Comparison of ENCODE assay signal across 1 cellular context in genomic region chr3:194274424-194275085, GRCh38.
TF ChIP-seq lines count a peak whose summit lies in the region.

No MANE protein-coding gene starts in this region.

TF ChIP-seq in WTC11, 78 proteins besides CTCF, POLR2A, EP300 and RAD21 (continued from another document):
- TF ChIP-seq, protein P1, sequence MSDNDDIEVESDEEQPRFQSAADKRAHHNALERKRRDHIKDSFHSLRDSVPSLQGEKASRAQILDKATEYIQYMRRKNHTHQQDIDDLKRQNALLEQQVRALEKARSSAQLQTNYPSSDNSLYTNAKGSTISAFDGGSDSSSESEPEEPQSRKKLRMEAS (CRISPR knock-in tag; IDR thresholded peaks at IDR 0.05) = no peak
- TF ChIP-seq ZNF532 (CRISPR knock-in tag; IDR thresholded peaks at IDR 0.05; ENCODE audit: borderline replicate concordance) (no peak), FOXP1 (CRISPR knock-in tag; IDR thresholded peaks at IDR 0.05; ENCODE audit: borderline replicate concordance) (no peak), SMAD3 (CRISPR knock-in tag; IDR thresholded peaks at IDR 0.05; ENCODE audit: borderline replicate concordance) (no peak), USF1 (CRISPR knock-in tag; IDR thresholded peaks at IDR 0.05) (no peak), MYBL2 (CRISPR knock-in tag; IDR thresholded peaks at IDR 0.05) (no peak)
- TF ChIP-seq, protein P2, sequence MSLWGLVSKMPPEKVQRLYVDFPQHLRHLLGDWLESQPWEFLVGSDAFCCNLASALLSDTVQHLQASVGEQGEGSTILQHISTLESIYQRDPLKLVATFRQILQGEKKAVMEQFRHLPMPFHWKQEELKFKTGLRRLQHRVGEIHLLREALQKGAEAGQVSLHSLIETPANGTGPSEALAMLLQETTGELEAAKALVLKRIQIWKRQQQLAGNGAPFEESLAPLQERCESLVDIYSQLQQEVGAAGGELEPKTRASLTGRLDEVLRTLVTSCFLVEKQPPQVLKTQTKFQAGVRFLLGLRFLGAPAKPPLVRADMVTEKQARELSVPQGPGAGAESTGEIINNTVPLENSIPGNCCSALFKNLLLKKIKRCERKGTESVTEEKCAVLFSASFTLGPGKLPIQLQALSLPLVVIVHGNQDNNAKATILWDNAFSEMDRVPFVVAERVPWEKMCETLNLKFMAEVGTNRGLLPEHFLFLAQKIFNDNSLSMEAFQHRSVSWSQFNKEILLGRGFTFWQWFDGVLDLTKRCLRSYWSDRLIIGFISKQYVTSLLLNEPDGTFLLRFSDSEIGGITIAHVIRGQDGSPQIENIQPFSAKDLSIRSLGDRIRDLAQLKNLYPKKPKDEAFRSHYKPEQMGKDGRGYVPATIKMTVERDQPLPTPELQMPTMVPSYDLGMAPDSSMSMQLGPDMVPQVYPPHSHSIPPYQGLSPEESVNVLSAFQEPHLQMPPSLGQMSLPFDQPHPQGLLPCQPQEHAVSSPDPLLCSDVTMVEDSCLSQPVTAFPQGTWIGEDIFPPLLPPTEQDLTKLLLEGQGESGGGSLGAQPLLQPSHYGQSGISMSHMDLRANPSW (CRISPR knock-in tag; conservative IDR thresholded peaks at IDR 0.05; ENCODE audit: low read depth) = no peak
TF ChIP-seq in WTC11: peak in this region for 0.
